17 cellular contexts compared by ENCODE assay signal in genomic region chr3:73493543-73494314, GRCh38.
DNase-seq lines count a peak whose midpoint lies in the region; ATAC-seq, FAIRE-seq and TF ChIP-seq lines count a peak whose summit lies in the region.
"Had no signal": no experiment of that assay in that cellular context is flagged by ENCODE, and none has a peak within 500 bp of the region (broad histone marks: within the 10 kb centered on the region; RNA-seq: fewer than 3 reads in every experiment).

No MANE protein-coding gene starts in this region.

- 45 to 46% methylated on average over 7 of the region's 7 CpGs for WGBS in pancreas, 2 donors

- no peaks in the 10 kb centered on the region for H3K9me3 ChIP-seq in adipocyte (ENCODE audit: control insufficient read depth, low read length)
- no peaks in the 10 kb centered on the region for H3K9me3 ChIP-seq in pancreas
- H3K9me3 ChIP-seq: ovary had no signal

- H3K4me1 ChIP-seq in adipocyte (ENCODE audit: control insufficient read depth, insufficient read depth, low read length) (peaks cover 49% of the 10 kb centered on the region), pancreas (peaks cover 0 to 29% (median 0%) of the 10 kb centered on the region in 3 donors)

- intact Hi-C loops in pancreas (cut with DNase I): no loop called here

- no peak for FAIRE-seq in pancreas (lab: Jason Lieb, UNC)

- peak; percentile 24 to 61 (median 42) for ATAC-seq in pancreas
- ATAC-seq: activated naive CD8-positive, alpha-beta T cell treated with anti-CD3 and anti-CD28 coated beads, Interleukin-2, amount 50 U/mL, for 24 hours; Panc1; T-cell had no signal

- TF ChIP-seq CTCF in fibroblast of pulmonary artery (IDR thresholded peaks at IDR 0.05; ENCODE audit: low read length, missing control alignments) (no peak), pancreas (IDR thresholded peaks at IDR 0.05) (no peak)

- DNase-seq in ELR (ENCODE audit: low read depth) (peak; percentile 22), adipocyte (ENCODE audit: low read depth) (peak; percentile 88), fibroblast of pulmonary artery (ENCODE audit: low read depth) (peak; percentile 61), pancreas (no peak), cerebellar cortex (ENCODE audit: low spot score) (no peak), ureter (ENCODE audit: low spot score) (no peak), ecto neural progenitor cell (ENCODE audit: low spot score) (no peak)
- DNase-seq in effector CD8-positive, alpha-beta T cell (lab: John Stamatoyannopoulos, UW): no peak
- DNase-seq: activated CD4-positive, alpha-beta T cell treated with anti-CD3 and anti-CD28 coated beads for 4 hours; activated naive CD8-positive, alpha-beta T cell treated with anti-CD3 and anti-CD28 coated beads, Interleukin-2, amount 50 U/mL, for 24 hours; activated T-cell treated with anti-CD3 and anti-CD28 coated beads, Interleukin-2, amount 50 U/mL, for 1 hour; GDM1; H9; ovary; T-cell had no signal

- H3K27me3 ChIP-seq in adipocyte (replicated peaks; ENCODE audit: control insufficient read depth, insufficient read depth, low read length) (no peaks in the 10 kb centered on the region), pancreas (no peaks in the 10 kb centered on the region)
- H3K27me3 ChIP-seq: ovary had no signal

- H3K36me3 ChIP-seq in adipocyte (ENCODE audit: control insufficient read depth, insufficient read depth, low read length, severe bottlenecking) (no peaks in the 10 kb centered on the region), pancreas (no peaks in the 10 kb centered on the region)
- H3K36me3 ChIP-seq: ovary had no signal

- H3K27ac ChIP-seq in pancreas: peak overlapping the region in 1 of 4 donors; percentile 31
- H3K27ac ChIP-seq: C4-2B had no signal

- H3K9ac ChIP-seq in adipocyte (ENCODE audit: low read length): peak overlapping the region; percentile 46

- peak overlapping the region; percentile 22 for H3K4me3 ChIP-seq in adipocyte (ENCODE audit: low read length)
- no peak overlapping the region for H3K4me3 ChIP-seq in fibroblast of pulmonary artery (replicated peaks; ENCODE audit: low read depth, low read length)
- H3K4me3 ChIP-seq in pancreas: no peak overlapping the region
- H3K4me3 ChIP-seq: ovary had no signal

Comparison
In these comparisons a context has a peak if more than half of its experiments do, and no peak if none do; other contexts are left out.
1. DNase-seq: peak in ELR (single experiment), adipocyte (single experiment) and fibroblast of pulmonary artery (single experiment); none in pancreas (0 of 6), cerebellar cortex (single experiment), ureter (single experiment), effector CD8-positive, alpha-beta T cell (single experiment) and ecto neural progenitor cell (single experiment).